ENCODE assay signal across 8 cellular contexts in the genomic region with DNA sequence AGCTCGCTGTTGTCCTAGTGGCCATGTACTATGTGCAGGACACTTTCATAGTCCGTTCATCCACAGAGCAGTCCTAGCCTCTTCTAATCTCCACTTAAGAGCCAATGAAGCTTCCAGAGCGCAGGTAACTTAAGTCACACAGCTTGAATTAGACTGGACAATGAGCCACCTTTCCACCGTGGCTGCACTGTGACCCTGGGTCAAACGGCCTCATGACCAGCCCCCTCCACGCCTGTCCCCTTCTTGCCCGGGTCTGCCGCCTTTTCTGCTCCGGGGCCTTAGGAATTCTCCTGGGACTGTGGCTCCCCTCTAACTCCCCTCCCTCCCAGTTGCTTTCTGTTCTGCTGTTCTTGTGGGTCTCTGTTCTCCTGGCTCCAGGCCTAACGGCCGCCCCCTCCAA. TPM values are rescaled to one million over a fixed set of nuclear protein-coding genes. Genes with fewer than 3 reads are reported as not detected.
A peak's percentile ranks its signal among the peaks of the same experiment; 100 is the strongest.
DNase-seq lines count a peak whose midpoint lies in the region; ATAC-seq and TF ChIP-seq lines count a peak whose summit lies in the region.

No MANE protein-coding gene starts in this region.

- H3K4me3 Mint-ChIP-seq in activated B cell treated with CpG ODN at 0.5 μM for 24 hours = peak overlapping the region; percentile 77

- CTCF ChIA-PET in activated B cell treated with CpG ODN at 0.5 μM for 24 hours (lab: Charles Lee) = interaction anchor here (0.8 to 1.7 kb wide), 5 partner anchors 135 to 350 kb away, joined by 3 to 23 read pairs (median 4); no protein-coding TSS in a partner anchor

- peak overlapping the region; percentile 45 for H3K4me3 ChIP-seq in iPS-15b (ENCODE audit: low read depth, low read length)
- H3K4me3 ChIP-seq in stomach = peak overlapping the region; percentile 52 to 60 (median 58)

- no peaks in the 10 kb centered on the region for H3K9me3 Mint-ChIP-seq in activated B cell treated with CpG ODN at 0.5 μM for 24 hours

- H3K4me1 ChIP-seq in iPS-15b (ENCODE audit: control insufficient read depth, insufficient read depth, low read length) (peaks cover 6% of the 10 kb centered on the region), stomach (peaks cover 6 to 20% (median 15%) of the 10 kb centered on the region in 4 donors)

- H3K27ac ChIP-seq in stomach = peak overlapping the region in 3 of 5 donors; percentile 70 to 83 (median 76)

- H3K9me3 ChIP-seq in iPS-15b (ENCODE audit: control insufficient read depth, insufficient read depth, low read length) (no peaks in the 10 kb centered on the region), stomach (no peaks in the 10 kb centered on the region)

- H3K27me3 ChIP-seq in iPS-15b (ENCODE audit: control insufficient read depth, insufficient read depth, low read length) = peaks cover 62% of the 10 kb centered on the region
- H3K27me3 ChIP-seq in stomach = peaks cover 0 to 15% (median 0%) of the 10 kb centered on the region in 3 donors

- WGBS in stomach, 5 donors = 14 to 27% (median 15%) methylated on average over 11 of the region's 11 CpGs

- no peak for ATAC-seq in activated B cell treated with CpG ODN at 0.5 μM for 24 hours (ENCODE audit: low read depth)
- no peak for ATAC-seq in HG03521 (IDR thresholded peaks at IDR 0.05; ENCODE audit: unreplicated experiment)

- peaks cover 5% of the 10 kb centered on the region for H3K27me3 Mint-ChIP-seq in activated B cell treated with CpG ODN at 0.5 μM for 24 hours

- no peak for TF ChIP-seq EP300 in stomach (IDR thresholded peaks at IDR 0.05)

- DNase-seq in NCI-H146 (lab: John Stamatoyannopoulos, UW) = peak; percentile 39
- no peak for DNase-seq in NCI-H146 treated with DMSO at 0.1 percent for 48 hours (lab: John Stamatoyannopoulos, UW; ENCODE audit: unreplicated experiment)
- no peak for DNase-seq in activated B cell treated with CpG ODN at 0.5 μM for 24 hours
- DNase-seq in stomach = no peak
- DNase-seq in SHP77 treated with DMSO at 0.1 percent for 48 hours (lab: John Stamatoyannopoulos, UW) = no peak
- no peak for DNase-seq in stimulated activated CD4-positive, alpha-beta T cell treated with anti-CD3 and anti-CD28 coated beads, Interleukin-12 subunit alpha, Interleukin-12 subunit beta, amount 100 ng/mL, for 4 hours

- H3K4me1 Mint-ChIP-seq in activated B cell treated with CpG ODN at 0.5 μM for 24 hours = peaks cover 12% of the 10 kb centered on the region

- no peak for TF ChIP-seq POLR2A in stomach (IDR thresholded peaks at IDR 0.05)

- H3K9ac ChIP-seq in iPS-15b (ENCODE audit: low read depth, low read length) = no peak overlapping the region

- POLR2A ChIA-PET in activated B cell treated with CpG ODN at 0.5 μM for 24 hours (lab: Charles Lee) = interaction anchor here (0.8 to 1.4 kb wide), 2 partner anchors 108 to 293 kb away, joined by 3 to 4 read pairs; no protein-coding TSS in a partner anchor

- no peaks in the 10 kb centered on the region for H3K36me3 Mint-ChIP-seq in activated B cell treated with CpG ODN at 0.5 μM for 24 hours (ENCODE audit: low read depth)

- intact Hi-C loops in activated B cell treated with CpG ODN at 0.5 μM for 24 hours (cut with micrococcal nuclease) = loop anchor here (1.0 to 2.0 kb wide), 8 partner anchors 32 to 818 kb away; a partner anchor contains a TSS
- intact Hi-C loops in stomach (cut with DNase I; ENCODE audit: low total_unique reads) = loop anchor here (5.0 kb wide), 2 partner anchors 134 to 294 kb away; no protein-coding TSS in a partner anchor

- H3K27ac Mint-ChIP-seq in activated B cell treated with CpG ODN at 0.5 μM for 24 hours = no peak overlapping the region

- TF ChIP-seq CTCF in activated B cell treated with CpG ODN at 0.5 μM for 24 hours (IDR thresholded peaks at IDR 0.05) (no peak), stomach (IDR thresholded peaks at IDR 0.05) (no peak)

- H3K36me3 ChIP-seq in iPS-15b (ENCODE audit: control insufficient read depth, insufficient read depth, low read length) (no peaks in the 10 kb centered on the region), stomach (no peaks in the 10 kb centered on the region)

RNA-seq across cellular contexts. Expression of a gene that starts 8.4 kb away (rescaled TPM):
- total RNA-seq in activated B cell treated with CpG ODN at 0.5 μM for 24 hours = 44.2 and 53.8 TPM in 2 replicates
- total RNA-seq in stomach = 10 to 100 TPM in 4 of 5 donors, 1 to 10 TPM in 1; 9.8 to 92.0 (median 25.2) TPM
- polyA plus RNA-seq in stomach = 1 to 10 TPM; 2.0 to 2.9 (median 2.1) TPM

RNA-seq across cellular contexts. Expression of a gene that starts 32.0 kb away (rescaled TPM):
- 20.2 and 20.8 TPM in 2 replicates for total RNA-seq in activated B cell treated with CpG ODN at 0.5 μM for 24 hours
- 10 to 100 TPM; 21.0 to 45.7 (median 37.1) TPM for total RNA-seq in stomach
- polyA plus RNA-seq in stomach = 1 to 10 TPM; 4.4 to 7.0 (median 6.2) TPM
